ENCODE assay signal across 8 cellular contexts in the genomic region with DNA sequence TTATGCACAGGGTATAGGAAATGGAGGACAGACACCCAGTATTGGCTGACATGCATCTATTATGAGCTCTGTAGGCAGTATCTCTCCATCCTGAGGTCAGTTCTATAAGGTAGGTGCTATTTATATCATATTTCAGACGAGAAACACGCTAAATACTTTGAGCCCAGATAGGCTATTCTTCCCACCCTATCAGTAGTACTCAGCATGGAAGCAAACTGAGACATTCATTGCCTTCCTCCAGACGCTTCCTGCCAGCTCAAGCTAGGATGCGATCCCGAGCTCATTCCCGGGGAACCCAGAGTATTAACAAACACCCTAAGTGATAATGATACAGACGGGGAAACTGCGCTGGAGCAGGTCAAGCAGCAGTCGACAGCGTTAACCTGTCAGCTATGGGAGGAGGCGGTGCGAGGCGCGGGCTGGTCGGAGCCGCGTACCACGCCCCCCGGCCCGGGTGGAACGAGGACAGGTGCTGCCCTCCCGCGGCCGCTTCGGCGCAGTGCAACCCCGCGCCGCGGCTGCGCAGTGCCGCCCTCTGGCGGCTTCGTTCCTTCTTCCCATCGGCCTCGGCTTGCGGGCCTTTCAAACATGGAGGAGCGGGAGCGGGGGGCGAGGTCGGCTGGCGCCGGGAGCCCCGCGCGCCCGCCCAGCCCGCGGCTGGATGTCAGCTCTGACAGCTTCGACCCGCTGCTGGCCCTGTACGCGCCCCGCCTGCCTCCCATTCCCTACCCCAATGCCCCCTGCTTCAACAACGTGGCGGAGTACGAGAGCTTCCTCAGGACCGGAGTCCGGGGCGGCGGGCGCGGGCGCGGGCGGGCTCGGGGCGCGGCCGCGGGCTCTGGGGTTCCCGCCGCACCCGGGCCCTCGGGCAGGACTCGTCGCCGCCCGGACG. TPM values are rescaled to one million over a fixed set of nuclear protein-coding genes. Genes with fewer than 3 reads are reported as not detected.
DNase-seq lines count a peak whose midpoint lies in the region; ATAC-seq, FAIRE-seq and TF ChIP-seq lines count a peak whose summit lies in the region.

A gene (plus strand): TSS at position 550 of the 892 bp plus-strand sequence. CDS start 39 bp downstream, at position 589.

- H3K4me1 ChIP-seq in mononuclear cell (ENCODE audit: insufficient read depth, low read length): peaks cover 14% of the 10 kb centered on the region

- H3K36me3 Mint-ChIP-seq in endothelial cell (ENCODE audit: low read depth, unreplicated experiment): no peaks in the 10 kb centered on the region

- H3K27me3 ChIP-seq in mononuclear cell (ENCODE audit: insufficient read depth, low read length): no peaks in the 10 kb centered on the region

- DNase-seq in D721Med (ENCODE audit: insufficient read length, low spot score) (peak; percentile 86), HT-29 (ENCODE audit: low spot score) (peak; percentile 89), NOMO-1 treated with DMSO at 0.1 percent for 48 hours (lab: John Stamatoyannopoulos, UW; ENCODE audit: unreplicated experiment) (peak; percentile 81), endothelial cell (ENCODE audit: low spot score) (peak; percentile 96)
- peak; percentile 72 for DNase-seq in activated CD8-positive, alpha-beta memory T cell treated with anti-CD3 and anti-CD28 coated beads, Interleukin-2, amount 50 U/mL, for 24 hours (ENCODE audit: extremely low read depth)
- DNase-seq in stimulated activated CD8-positive, alpha-beta memory T cell treated with anti-CD3 and anti-CD28 coated beads, Interleukin-2, amount 100 ng/mL, for 48 hours (ENCODE audit: low read depth in 2 of 2): peak; percentile 85 to 89

- peak; percentile 94 for TF ChIP-seq CTCF in D721Med (IDR thresholded peaks at IDR 0.05; ENCODE audit: insufficient read depth, missing control alignments)
- TF ChIP-seq CTCF in endothelial cell (IDR thresholded peaks at IDR 0.05; ENCODE audit: unreplicated experiment): peak; percentile 100

- peaks cover 11% of the 10 kb centered on the region for H3K27me3 Mint-ChIP-seq in endothelial cell (ENCODE audit: unreplicated experiment)

- no peak for FAIRE-seq in D721Med (lab: Jason Lieb, UNC)

- peak; percentile 91 for ATAC-seq in GM21367 (IDR thresholded peaks at IDR 0.05; ENCODE audit: unreplicated experiment)

- H3K27ac Mint-ChIP-seq in endothelial cell (ENCODE audit: unreplicated experiment): peak within 1 kb of the TSS; percentile 77

- peak within 1 kb of the TSS; percentile 56 for H3K4me3 ChIP-seq in mononuclear cell (ENCODE audit: low read length)

- no peaks in the 10 kb centered on the region for H3K9me3 ChIP-seq in mononuclear cell (ENCODE audit: low read depth, low read length)

- H3K4me3 Mint-ChIP-seq in endothelial cell (ENCODE audit: unreplicated experiment): peak within 1 kb of the TSS; percentile 99

- H3K9me3 Mint-ChIP-seq in endothelial cell (ENCODE audit: unreplicated experiment): no peaks in the 10 kb centered on the region

- peaks cover 12% of the 10 kb centered on the region for H3K4me1 Mint-ChIP-seq in endothelial cell (ENCODE audit: unreplicated experiment)

RNA-seq across cellular contexts. Expression of the gene that starts here (rescaled TPM):
- total RNA-seq in HT-29 (2014; rRNA removed; shearing (Covaris generic)): 3.0 and 3.1 TPM in 2 replicates
- total RNA-seq in endothelial cell (ENCODE audit: unreplicated experiment) (6.0 TPM), mononuclear cell (1.0 TPM)

Comparison
In these comparisons a context has a peak if more than half of its experiments do, and no peak if none do; other contexts are left out.
1. Peak in every context shown above with its lines: DNase-seq, ATAC-seq and H3K4me3 ChIP-seq.